26 cellular contexts compared by ENCODE assay signal in genomic region chr11:46726206-46726862, GRCh38. TPM values are rescaled to one million over a fixed set of nuclear protein-coding genes. Genes with fewer than 3 reads are reported as not detected.
DNase-seq lines count a peak whose midpoint lies in the region; ATAC-seq, FAIRE-seq and TF ChIP-seq lines count a peak whose summit lies in the region.
"Had no signal": no experiment of that assay in that cellular context is flagged by ENCODE, and none has a peak within 500 bp of the region (broad histone marks: within the 10 kb centered on the region; RNA-seq: fewer than 3 reads in every experiment).

No MANE protein-coding gene starts in this region.

- H3K79me2 ChIP-seq in HepG2 (ENCODE audit: insufficient read depth, low read length), result peaks cover 50% of the 10 kb centered on the region

- TF ChIP-seq RAD21 in HepG2 (CRISPR knock-in tag; IDR thresholded peaks at IDR 0.05), result no peak

- no peaks in the 10 kb centered on the region for H3K9me3 Mint-ChIP-seq in WTC11
- H3K9me3 Mint-ChIP-seq: CD4-positive, alpha-beta memory T cell; HFFc6 had no signal

- CTCF ChIA-PET in WTC11 (lab: Charles Lee) (interaction anchor here (1.9 kb wide), 1 partner anchor 427 kb away, joined by 7 read pairs; no protein-coding TSS in a partner anchor), HepG2 (lab: Yijun Ruan, JAX; ENCODE audit: low intra/inter-chr PET ratio, low total read pairs) (no interaction called here)

- no peak overlapping the region for H2AFZ ChIP-seq in HepG2 (ENCODE audit: low read length)
- H2AFZ ChIP-seq: GM23248 had no signal

- H3K27ac Mint-ChIP-seq in WTC11, result no peak overlapping the region
- H3K27ac Mint-ChIP-seq: CD4-positive, alpha-beta memory T cell; HFFc6 had no signal

- TSS peak; percentile 21 for BruUV-seq in HepG2 (replicated peaks; lab: Mats Ljungman, UMichigan)

- intact Hi-C loops in HepG2 (cut with micrococcal nuclease; ENCODE audit: unreplicated experiment), result no loop called here

- POLR2A ChIA-PET in WTC11 (lab: Charles Lee) (no interaction called here), HepG2 (lab: Yijun Ruan, JAX) (interaction anchor here (1.0 to 4.9 kb wide), 5 partner anchors 7 to 51 kb away, joined by 3 to 54 read pairs (median 4); partner anchors contain the start of gene F2)

- TF ChIP-seq POLR2A in HepG2 (IDR thresholded peaks at IDR 0.05; ENCODE audit: insufficient read depth in 1 of 2, low read depth in 2 of 2, low read length in 2 of 2), result no peak; a peak in 1 of 4 replicates

- TF ChIP-seq CTCF in WTC11 (IDR thresholded peaks at IDR 0.05) (no peak), HepG2 (CRISPR knock-in tag; IDR thresholded peaks at IDR 0.05) (no peak)

- H3K4me3 Mint-ChIP-seq in WTC11, result no peak overlapping the region
- H3K4me3 Mint-ChIP-seq: CD4-positive, alpha-beta memory T cell; HFFc6 had no signal

- no peak overlapping the region for H3K4me2 ChIP-seq in HepG2 (ENCODE audit: low read depth, low read length)
- H3K4me2 ChIP-seq: KMS-11 had no signal

- TF ChIP-seq EP300 in HepG2 (IDR thresholded peaks at IDR 0.05; ENCODE audit: low read depth in 2 of 2, low read length in 2 of 2) (no peak), HepG2 (CRISPR knock-in tag; IDR thresholded peaks at IDR 0.05; ENCODE audit: borderline replicate concordance) (no peak)

- WGBS in HepG2 (ENCODE audit: low lambda C conversion rate), result over 99% methylated on average over 23 of the region's 26 CpGs

- no peak for FAIRE-seq in HepG2 (lab: Jason Lieb, UNC)
- FAIRE-seq: HTR-8/SVneo had no signal

- no peaks in the 10 kb centered on the region for H3K27me3 Mint-ChIP-seq in WTC11 (ENCODE audit: low read depth)
- H3K27me3 Mint-ChIP-seq: CD4-positive, alpha-beta memory T cell had no signal

- H3K36me3 ChIP-seq in HepG2 (replicated peaks in 1 of 2; ENCODE audit: control insufficient read depth in 1 of 2, insufficient read depth in 2 of 2, low read length in 2 of 2), result peaks cover 37 to 75% of the 10 kb centered on the region in 2 experiments
- H3K36me3 ChIP-seq: HAP-1, SJSA1 had no signal

- H3K27me3 ChIP-seq in HepG2 (ENCODE audit: control insufficient read depth in 1 of 2, insufficient read depth in 2 of 2, low read length in 2 of 2), result no peaks in the 10 kb centered on the region
- H3K27me3 ChIP-seq: SJSA1 had no signal

- peaks cover 40% of the 10 kb centered on the region for H4K20me1 ChIP-seq in HepG2 (ENCODE audit: insufficient read depth, low read length)

- H3K36me3 Mint-ChIP-seq in WTC11, result no peaks in the 10 kb centered on the region
- H3K36me3 Mint-ChIP-seq: CD4-positive, alpha-beta memory T cell had no signal

- H3K9me3 ChIP-seq in HepG2 (ENCODE audit: low read length), result no peaks in the 10 kb centered on the region
- H3K9me3 ChIP-seq: HAP-1, SJSA1 had no signal

- no peak overlapping the region for H3K9ac ChIP-seq in HepG2 (ENCODE audit: insufficient read depth, low read depth, low read length)
- H3K9ac ChIP-seq: GM23248, KMS-11 had no signal

- H3K4me1 Mint-ChIP-seq in WTC11, result peaks cover 10% of the 10 kb centered on the region

- no peak overlapping the region for H3K4me3 ChIP-seq in HepG2 (replicated peaks in 1 of 3; ENCODE audit: insufficient read depth in 1 of 3, low read depth in 2 of 3, low read length in 3 of 3)
- H3K4me3 ChIP-seq: GM23248, HAP-1, SJSA1 had no signal

- no peak for DNase-seq in WTC11 (ENCODE audit: low spot score)
- DNase-seq in HepG2 (ENCODE audit: low spot score), result no peak
- DNase-seq in OCI-M1 (lab: John Stamatoyannopoulos, UW), result no peak
- DNase-seq in stimulated activated naive CD8-positive, alpha-beta T cell treated with anti-CD3 and anti-CD28 coated beads, Interleukin-15, Interleukin-2, amounts not matched to agents 100 U/mL and 50 U/mL, for 24 hours, result no peak
- no peak for DNase-seq in islet precursor cell
- DNase-seq: C1 segment of cervical spinal cord; CD4-positive, alpha-beta memory T cell; COR-L47; DMS53; GM23248; HFFc6; MM.1S; NCI-H2029; NCI-H446 treated with DMSO at 0.1 percent for 48 hours; NCI-H526; NCI-H82; NK-92 treated with Interleukin-12 subunit alpha and Interleukin-12 subunit beta, amount 100 ng/mL, for 24 hours; Right ventricle myocardium superior; RPMI8226 had no signal

- H3K4me1 ChIP-seq in HepG2 (ENCODE audit: insufficient read depth, low read length), result peaks cover 86% of the 10 kb centered on the region
- H3K4me1 ChIP-seq: HAP-1, SJSA1 had no signal

- ATAC-seq in WTC11 (no peak), HepG2 (peak; percentile 4; the same call in 1 of the 3 replicates)
- no peak for ATAC-seq in stimulated activated naive CD8-positive, alpha-beta T cell treated with anti-CD3 and anti-CD28 coated beads, Interleukin-15, Interleukin-2, amounts not matched to agents 100 U/mL and 50 U/mL, for 24 hours

- no peak overlapping the region for H3K27ac ChIP-seq in HepG2 (ENCODE audit: extremely low read length, insufficient read depth, low read length)
- H3K27ac ChIP-seq: GM23248, KMS-11, SJSA1 had no signal

- in situ Hi-C loops in HepG2 (cut with HindIII; ENCODE audit: extremely low pct_ligation_motif_present, low pct_unique_long_range_greater_than_20kb), result loop anchor here (5.0 kb wide), 1 partner anchor 34 kb away; no protein-coding TSS in a partner anchor

RNA-seq across cellular contexts. Expression of gene F2, which starts 7.3 kb away (rescaled TPM):
- total RNA-seq in WTC11 (2021) (0.50 to 0.82 TPM (median 0.73 TPM) in 3 replicates), HepG2 (2016; rRNA removed; fragmentation: Illumina TruSeq; extraction: Trizol) (110 and 330 TPM in 2 replicates)
- total RNA-seq in HepG2 (2016; cell fraction: cytosol; rRNA removed; fragmentation: Illumina TruSeq; extraction: Trizol; ENCODE audit: low read depth), result 32.5 and 33.6 TPM in 2 replicates
- total RNA-seq in HepG2 (2016; cell fraction: insoluble cytoplasmic fraction; rRNA removed; fragmentation: Illumina TruSeq; extraction: Trizol), result 93.3 and 344 TPM in 2 replicates
- total RNA-seq in HepG2 (2016; cell fraction: membrane; rRNA removed; fragmentation: Illumina TruSeq; extraction: Trizol), result 41.4 and 43.0 TPM in 2 replicates
- total RNA-seq in HepG2 (2016; cell fraction: nucleus; rRNA removed; fragmentation: Illumina TruSeq; extraction: Trizol), result 288 and 346 TPM in 2 replicates
- 801 and 1,074 TPM in 2 replicates for polyA plus RNA-seq in HepG2 (2011; rRNA removed)
- polyA plus RNA-seq in HepG2 (2011; cell fraction: cytosol; rRNA removed), result 955 and 1,075 TPM in 2 replicates
- 1,042 and 1,045 TPM in 2 replicates for polyA plus RNA-seq in HepG2 (2011; cell fraction: nucleus; rRNA removed)
- 447 and 558 TPM in 2 replicates for polyA plus RNA-seq in HepG2 (2012)
- 25.3 and 27.2 TPM in 2 replicates for polyA plus RNA-seq in HepG2 (2016; cell fraction: cytosol; fragmentation: Illumina TruSeq; extraction: Trizol; ENCODE audit: low read depth)
- 93.3 and 115 TPM in 2 replicates for polyA plus RNA-seq in HepG2 (2016; cell fraction: insoluble cytoplasmic fraction; fragmentation: Illumina TruSeq; extraction: Trizol; ENCODE audit: low read depth)
- 30.7 and 34.2 TPM in 2 replicates for polyA plus RNA-seq in HepG2 (2016; cell fraction: membrane; fragmentation: Illumina TruSeq; extraction: Trizol; ENCODE audit: low read depth)
- 450 and 474 TPM in 2 replicates for polyA plus RNA-seq in HepG2 (2016; cell fraction: nucleus; fragmentation: Illumina TruSeq; extraction: Trizol; ENCODE audit: insufficient read depth, low read depth)
- polyA minus RNA-seq in HepG2 (2011; rRNA and poly(A)+ RNA removed; ENCODE audit: low replicate concordance), result 0.51 and 1,039 TPM in 2 replicates
- polyA minus RNA-seq in HepG2 (2011; cell fraction: cytosol; rRNA and poly(A)+ RNA removed), result 289 and 363 TPM in 2 replicates
- polyA minus RNA-seq in HepG2 (2011; cell fraction: nucleus; rRNA and poly(A)+ RNA removed), result 449 and 482 TPM in 2 replicates
- total RNA-seq: A673; CD4-positive, alpha-beta memory T cell; Daoy; G401; GM23248; HFFc6; SJSA1 had no signal
- polyA plus RNA-seq: CD4-positive, alpha-beta memory T cell; GM23248 had no signal

RNA-seq across cellular contexts. Expression of gene ZNF408, which starts 25.5 kb away (rescaled TPM):
- 13.3 to 16.0 TPM (median 15.2 TPM) in 3 replicates for total RNA-seq in WTC11 (2021)
- total RNA-seq in HepG2 (2016; rRNA removed; fragmentation: Illumina TruSeq; extraction: Trizol), result 8.3 and 12.5 TPM in 2 replicates
- 12.1 and 12.2 TPM in 2 replicates for total RNA-seq in HepG2 (2016; cell fraction: cytosol; rRNA removed; fragmentation: Illumina TruSeq; extraction: Trizol; ENCODE audit: low read depth)
- 6.9 and 11.8 TPM in 2 replicates for total RNA-seq in HepG2 (2016; cell fraction: insoluble cytoplasmic fraction; rRNA removed; fragmentation: Illumina TruSeq; extraction: Trizol)
- total RNA-seq in HepG2 (2016; cell fraction: membrane; rRNA removed; fragmentation: Illumina TruSeq; extraction: Trizol), result 4.8 TPM in 2 replicates
- 12.2 and 12.7 TPM in 2 replicates for total RNA-seq in HepG2 (2016; cell fraction: nucleus; rRNA removed; fragmentation: Illumina TruSeq; extraction: Trizol)
- 11.2 and 15.6 TPM in 2 replicates for polyA plus RNA-seq in HepG2 (2011; rRNA removed)
- polyA plus RNA-seq in HepG2 (2011; cell fraction: cytosol; rRNA removed), result 7.2 and 10.7 TPM in 2 replicates
- 29.5 and 29.9 TPM in 2 replicates for polyA plus RNA-seq in HepG2 (2011; cell fraction: nucleus; rRNA removed)
- 7.6 and 9.9 TPM in 2 replicates for polyA plus RNA-seq in HepG2 (2012)
- 1.7 and 2.3 TPM in 2 replicates for polyA plus RNA-seq in HepG2 (2016; cell fraction: cytosol; fragmentation: Illumina TruSeq; extraction: Trizol; ENCODE audit: low read depth)
- 8.7 and 9.3 TPM in 2 replicates for polyA plus RNA-seq in HepG2 (2016; cell fraction: insoluble cytoplasmic fraction; fragmentation: Illumina TruSeq; extraction: Trizol; ENCODE audit: low read depth)
- polyA plus RNA-seq in HepG2 (2016; cell fraction: membrane; fragmentation: Illumina TruSeq; extraction: Trizol; ENCODE audit: low read depth), result 3.3 and 3.7 TPM in 2 replicates
- 27.1 and 29.0 TPM in 2 replicates for polyA plus RNA-seq in HepG2 (2016; cell fraction: nucleus; fragmentation: Illumina TruSeq; extraction: Trizol; ENCODE audit: insufficient read depth, low read depth)
- polyA minus RNA-seq in HepG2 (2011; rRNA and poly(A)+ RNA removed; ENCODE audit: low replicate concordance), result 15.2 and 22.6 TPM in 2 replicates
- 6.3 and 9.7 TPM in 2 replicates for polyA minus RNA-seq in HepG2 (2011; cell fraction: cytosol; rRNA and poly(A)+ RNA removed)
- polyA minus RNA-seq in HepG2 (2011; cell fraction: nucleus; rRNA and poly(A)+ RNA removed), result 16.9 and 17.4 TPM in 2 replicates

RNA-seq across cellular contexts. Expression of gene ARHGAP1, which starts 25.9 kb away (rescaled TPM):
- 45.1 to 53.0 TPM (median 45.9 TPM) in 3 replicates for total RNA-seq in WTC11 (2021)
- total RNA-seq in HepG2 (2016; rRNA removed; fragmentation: Illumina TruSeq; extraction: Trizol), result 18.6 and 22.4 TPM in 2 replicates
- 2.2 and 2.6 TPM in 2 replicates for total RNA-seq in HepG2 (2016; cell fraction: cytosol; rRNA removed; fragmentation: Illumina TruSeq; extraction: Trizol; ENCODE audit: low read depth)
- 17.2 and 17.3 TPM in 2 replicates for total RNA-seq in HepG2 (2016; cell fraction: insoluble cytoplasmic fraction; rRNA removed; fragmentation: Illumina TruSeq; extraction: Trizol)
- total RNA-seq in HepG2 (2016; cell fraction: membrane; rRNA removed; fragmentation: Illumina TruSeq; extraction: Trizol), result 7.4 and 7.6 TPM in 2 replicates
- total RNA-seq in HepG2 (2016; cell fraction: nucleus; rRNA removed; fragmentation: Illumina TruSeq; extraction: Trizol), result 19.5 and 19.8 TPM in 2 replicates
- polyA plus RNA-seq in HepG2 (2011; rRNA removed), result 30.3 and 30.7 TPM in 2 replicates
- polyA plus RNA-seq in HepG2 (2011; cell fraction: cytosol; rRNA removed), result 11.4 and 13.8 TPM in 2 replicates
- 35.4 and 37.1 TPM in 2 replicates for polyA plus RNA-seq in HepG2 (2011; cell fraction: nucleus; rRNA removed)
- polyA plus RNA-seq in HepG2 (2012), result 17.6 and 26.9 TPM in 2 replicates
- polyA plus RNA-seq in HepG2 (2016; cell fraction: cytosol; fragmentation: Illumina TruSeq; extraction: Trizol; ENCODE audit: low read depth), result 1.6 and 1.9 TPM in 2 replicates
- 20.3 and 30.3 TPM in 2 replicates for polyA plus RNA-seq in HepG2 (2016; cell fraction: insoluble cytoplasmic fraction; fragmentation: Illumina TruSeq; extraction: Trizol; ENCODE audit: low read depth)
- polyA plus RNA-seq in HepG2 (2016; cell fraction: membrane; fragmentation: Illumina TruSeq; extraction: Trizol; ENCODE audit: low read depth), result 5.0 and 6.0 TPM in 2 replicates
- polyA plus RNA-seq in HepG2 (2016; cell fraction: nucleus; fragmentation: Illumina TruSeq; extraction: Trizol; ENCODE audit: insufficient read depth, low read depth), result 34.1 and 41.6 TPM in 2 replicates
- polyA minus RNA-seq in HepG2 (2011; rRNA and poly(A)+ RNA removed; ENCODE audit: low replicate concordance), result 57.4 and 70.9 TPM in 2 replicates
- 31.2 and 36.9 TPM in 2 replicates for polyA minus RNA-seq in HepG2 (2011; cell fraction: cytosol; rRNA and poly(A)+ RNA removed)
- polyA minus RNA-seq in HepG2 (2011; cell fraction: nucleus; rRNA and poly(A)+ RNA removed), result 17.0 and 22.0 TPM in 2 replicates

Comparison
In these comparisons a context has a peak if more than half of its experiments do, and no peak if none do; other contexts are left out.
1. RNA of gene F2, which starts 7.3 kb away (total RNA-seq): 32.5 to 346 TPM in HepG2; 0.50 to 0.82 TPM in WTC11; every median in the first group is over 10 times any median in the second.
2. Of the 50 proteins assayed by ChIP-seq in both HepG2 and WTC11: peak only in HepG2: none; only in WTC11: IRF1; in both: none; in neither: 49.